8 cellular contexts compared by ENCODE assay signal in the genomic region with DNA sequence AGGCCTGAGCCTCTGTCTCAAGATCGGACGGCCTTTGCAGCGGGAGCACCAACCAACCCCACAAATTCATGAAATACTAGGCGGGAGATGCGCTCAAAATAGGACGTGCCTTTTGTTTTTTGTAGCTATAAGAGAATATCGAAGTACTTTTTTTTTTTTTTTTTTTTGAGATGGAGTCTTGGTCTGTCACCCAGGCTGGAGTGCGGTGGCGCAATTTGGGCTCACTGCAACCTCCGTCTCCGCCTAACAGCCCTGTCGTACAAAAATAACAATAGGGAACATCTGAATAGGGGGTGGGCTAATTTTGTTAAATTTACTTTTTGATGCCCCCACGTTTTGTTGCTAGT. TPM values are rescaled to one million over a fixed set of nuclear protein-coding genes. Genes with fewer than 3 reads are reported as not detected.
DNase-seq lines count a peak whose midpoint lies in the region; ATAC-seq, FAIRE-seq and TF ChIP-seq lines count a peak whose summit lies in the region.

No MANE protein-coding gene starts in this region.

- H3K27ac ChIP-seq in SJSA1 (peak overlapping the region; percentile 19; the same call in 1 of the 2 replicates), small intestine (ENCODE audit: low read depth in 1 of 2, low read length in 1 of 2) (peak overlapping the region; percentile 95 to 96)

- H3K4me1 ChIP-seq in SJSA1 (replicated peaks) (peaks cover 37% of the 10 kb centered on the region), small intestine (ENCODE audit: control insufficient read depth in 2 of 2, insufficient read depth in 1 of 2, low read depth in 1 of 2, low read length in 1 of 2) (no peaks in the 10 kb centered on the region)

- H3K9me3 ChIP-seq in SJSA1 (replicated peaks), result no peaks in the 10 kb centered on the region
- no peaks in the 10 kb centered on the region for H3K9me3 ChIP-seq in small intestine (ENCODE audit: control insufficient read depth, low read depth)

- DNase-seq in AG10803 (ENCODE audit: low read depth) (no peak), SJSA1 (ENCODE audit: low read depth in 1 of 2, low spot score in 2 of 2) (peak in 1 of 2 experiments; percentile 50), foreskin fibroblast (peak in 1 of 2 donors; percentile 38), small intestine (no peak), HuH-7.5 (ENCODE audit: low spot score) (no peak)
- no peak for DNase-seq in stimulated activated CD4-positive, alpha-beta T cell treated with anti-CD3 and anti-CD28 coated beads, Interleukin-4, amount 100 ng/mL, for 1 hour

- FAIRE-seq in small intestine (lab: Jason Lieb, UNC), result no peak

- no peak for TF ChIP-seq CTCF in AG10803 (conservative IDR thresholded peaks at IDR 0.05; ENCODE audit: low read length)
- TF ChIP-seq CTCF in foreskin fibroblast (IDR thresholded peaks at IDR 0.05; ENCODE audit: low read depth, low read length), result no peak

- ATAC-seq in GM21528 (IDR thresholded peaks at IDR 0.05; ENCODE audit: low FRiP score, unreplicated experiment), result peak; percentile 17
- ATAC-seq in GM18519 (IDR thresholded peaks at IDR 0.05; ENCODE audit: low FRiP score, unreplicated experiment), result no peak

- whole genome bisulfite sequencing in small intestine, 3 donors, result 9 to 18% (median 10%) methylated on average over 13 of the region's 13 CpGs

- H3K27me3 ChIP-seq in SJSA1 (replicated peaks) (no peaks in the 10 kb centered on the region), small intestine (ENCODE audit: control insufficient read depth in 2 of 2, insufficient read depth in 2 of 2, low read length in 2 of 2) (no peaks in the 10 kb centered on the region)

- H3K36me3 ChIP-seq in SJSA1, result no peaks in the 10 kb centered on the region
- H3K36me3 ChIP-seq in small intestine (ENCODE audit: control insufficient read depth in 2 of 2, insufficient read depth in 2 of 2, low read length in 2 of 2), result no peaks in the 10 kb centered on the region

- peak overlapping the region; percentile 72 for H3K4me3 ChIP-seq in AG10803 (ENCODE audit: low read length)
- peak overlapping the region; percentile 67 for H3K4me3 ChIP-seq in SJSA1
- peak overlapping the region; percentile 77 for H3K4me3 ChIP-seq in foreskin fibroblast (ENCODE audit: low read depth in 1 of 2, low read length in 2 of 2)
- peak overlapping the region; percentile 54 to 78 for H3K4me3 ChIP-seq in small intestine (ENCODE audit: low read depth in 1 of 2, low read length in 2 of 2)

RNA-seq across cellular contexts. Expression of gene TUBB2A, which starts 5.9 kb away (rescaled TPM):
- total RNA-seq in SJSA1 (2014; rRNA removed; shearing (Covaris generic)), result 212 and 289 TPM in 2 replicates
- 10 to 100 TPM; 66.6 to 97.1 (median 67.3) TPM for polyA plus RNA-seq in small intestine

RNA-seq across cellular contexts. Expression of gene BPHL, which starts 44.7 kb away (rescaled TPM):
- total RNA-seq in SJSA1 (2014; rRNA removed; shearing (Covaris generic)), result 16.8 and 18.7 TPM in 2 replicates
- polyA plus RNA-seq in small intestine, result 100 to 1,000 TPM in 1 of 3 donors, 10 to 100 TPM in 2; 20.4 to 171 (median 95.7) TPM
